25 cellular contexts compared by ENCODE assay signal in the genomic region with DNA sequence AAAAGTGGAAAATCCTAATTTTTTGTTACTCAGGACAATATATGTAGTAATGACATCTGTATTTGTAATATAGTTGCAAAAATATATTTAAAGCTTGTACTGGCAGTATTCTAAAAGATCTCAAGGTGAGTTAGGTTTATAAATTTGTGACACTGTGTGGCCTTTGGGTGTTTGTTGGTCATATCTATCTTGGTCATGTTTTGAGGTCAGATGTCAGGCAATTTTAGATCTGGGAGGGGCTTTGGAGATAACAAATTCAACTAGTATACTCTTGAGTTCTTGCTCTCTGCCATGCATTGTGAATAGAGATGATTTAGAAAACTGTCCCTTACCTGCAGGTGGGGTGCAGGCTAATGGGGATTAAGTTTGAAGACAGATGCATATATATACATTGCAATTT. TPM values are rescaled to one million over a fixed set of nuclear protein-coding genes. Genes with fewer than 3 reads are reported as not detected.
DNase-seq lines count a peak whose midpoint lies in the region; ATAC-seq, FAIRE-seq and TF ChIP-seq lines count a peak whose summit lies in the region.
"Had no signal": no experiment of that assay in that cellular context is flagged by ENCODE, and none has a peak within 500 bp of the region (broad histone marks: within the 10 kb centered on the region; RNA-seq: fewer than 3 reads in every experiment).

No MANE protein-coding gene starts in this region.

- H3K27me3 ChIP-seq in MM.1S (replicated peaks; ENCODE audit: insufficient read depth, low read length): no peaks in the 10 kb centered on the region
- no peaks in the 10 kb centered on the region for H3K27me3 ChIP-seq in GM12878 (replicated peaks in 1 of 2; ENCODE audit: control insufficient read depth in 2 of 2, insufficient read depth in 2 of 2, low read length in 1 of 2)
- no peaks in the 10 kb centered on the region for H3K27me3 ChIP-seq in psoas muscle (ENCODE audit: insufficient read depth in 3 of 3, low read length in 2 of 3)
- H3K27me3 ChIP-seq: brain microvascular endothelial cell had no signal

- no peak overlapping the region for H2AFZ ChIP-seq in MM.1S (ENCODE audit: low read length)
- H2AFZ ChIP-seq in GM12878 (ENCODE audit: control insufficient read depth, low read depth, low read length): no peak overlapping the region

- H3K4me3 ChIP-seq in MM.1S (ENCODE audit: low read length) (no peak overlapping the region), GM12878 (no peak overlapping the region), kidney (ENCODE audit: low read length in 2 of 2) (no peak overlapping the region), psoas muscle (peak overlapping the region; percentile 2)
- H3K4me3 ChIP-seq: prostate gland, SK-N-MC had no signal

- H3K4me2 ChIP-seq in MM.1S (ENCODE audit: low read depth, low read length) (0 out of 2 replicates have a peak overlapping the region, but pooled peaks have one; percentile 5), GM12878 (ENCODE audit: control insufficient read depth, insufficient read depth) (peak overlapping the region; percentile 50; the same call in 1 of the 2 replicates)

- BruUV-seq in GM12878 (replicated peaks; lab: Mats Ljungman, UMichigan): TSS peak; percentile 25

- TF ChIP-seq EP300 in GM12878 (IDR thresholded peaks at IDR 0.05; ENCODE audit: borderline replicate concordance in 1 of 2, control insufficient read depth in 1 of 2, low read depth in 2 of 2, low read length in 2 of 2): no peak

- no peak for TF ChIP-seq POLR2A in GM12878 (IDR thresholded peaks at IDR 0.05; ENCODE audit: low read depth, low read length)

- no peaks in the 10 kb centered on the region for H3K9me2 ChIP-seq in MM.1S (replicated peaks; ENCODE audit: insufficient read depth, low read length)

- DNase-seq in MM.1S: no peak
- no peak for DNase-seq in GM12878 (ENCODE audit: low read depth, low spot score)
- DNase-seq in kidney: no peak
- no peak for DNase-seq in psoas muscle
- no peak for DNase-seq in GOT3 (lab: John Stamatoyannopoulos, UW)
- no peak for DNase-seq in NCI-H1417 treated with DMSO at 0.1 percent for 48 hours (lab: John Stamatoyannopoulos, UW)
- DNase-seq: activated CD4-positive, alpha-beta memory T cell treated with anti-CD3 and anti-CD28 coated beads for 36 hours; activated gamma-delta T cell; brain microvascular endothelial cell; CD8-positive, alpha-beta T cell; GF-D8; mesendoderm; natural killer cell; NCI-H1417; NCI-H2107; NCI-H510A; small intestine; stimulated activated CD4-positive, alpha-beta T cell treated with anti-CD3 and anti-CD28 coated beads, Interleukin-4, amount 100 ng/mL, for 1 hour; stimulated activated naive CD4-positive, alpha-beta T cell had no signal

- intact Hi-C loops in GM12878 (cut with micrococcal nuclease; ENCODE audit: unreplicated experiment) (no loop called here), kidney (cut with DNase I) (no loop called here), psoas muscle (cut with DNase I) (no loop called here)

- H3K9ac ChIP-seq in MM.1S (ENCODE audit: low read length) (no peak overlapping the region), GM12878 (ENCODE audit: control insufficient read depth, insufficient read depth, low read length) (no peak overlapping the region), kidney (ENCODE audit: low read length in 2 of 2) (no peak overlapping the region)

- FAIRE-seq in GM12878 (lab: Jason Lieb, UNC): no peak
- FAIRE-seq in kidney (lab: Jason Lieb, UNC): peak; percentile 45
- FAIRE-seq: colon, small intestine had no signal

- RAD21 ChIA-PET in GM12878 (lab: Charles Lee; ENCODE audit: unreplicated experiment): no interaction called here

- in situ Hi-C loops in GM12878 (cut with MboI): no loop called here

- H3K9me3 ChIP-seq in MM.1S (replicated peaks; ENCODE audit: insufficient read depth, low read length) (no peaks in the 10 kb centered on the region), GM12878 (replicated peaks; ENCODE audit: control insufficient read depth, insufficient read depth, low read length) (no peaks in the 10 kb centered on the region), kidney (ENCODE audit: control insufficient read depth in 1 of 2, low read length in 2 of 2) (no peaks in the 10 kb centered on the region), psoas muscle (no peaks in the 10 kb centered on the region)
- H3K9me3 ChIP-seq: prostate gland had no signal

- H3K36me3 ChIP-seq in MM.1S (replicated peaks; ENCODE audit: insufficient read depth, low read length) (no peaks in the 10 kb centered on the region), GM12878 (ENCODE audit: control insufficient read depth in 2 of 2, insufficient read depth in 2 of 2, low read length in 1 of 2) (no peaks in the 10 kb centered on the region), kidney (ENCODE audit: control insufficient read depth in 1 of 2, insufficient read depth in 2 of 2, low read length in 2 of 2) (no peaks in the 10 kb centered on the region), psoas muscle (ENCODE audit: insufficient read depth in 1 of 2, low read depth in 1 of 2) (no peaks in the 10 kb centered on the region)
- H3K36me3 ChIP-seq: brain microvascular endothelial cell, prostate gland had no signal

- no peak overlapping the region for H3K27ac ChIP-seq in MM.1S (ENCODE audit: low read length)
- H3K27ac ChIP-seq in GM12878 (ENCODE audit: control insufficient read depth, insufficient read depth): no peak overlapping the region
- H3K27ac ChIP-seq in kidney (ENCODE audit: low read depth in 2 of 2, low read length in 2 of 2): no peak overlapping the region
- H3K27ac ChIP-seq in psoas muscle: no peak overlapping the region
- H3K27ac ChIP-seq: brain microvascular endothelial cell, prostate gland, SK-N-MC had no signal

- CTCF ChIA-PET in GM12878 (lab: Yijun Ruan, JAX): interaction anchor here (0.7 to 1.2 kb wide), 3 partner anchors 12 to 39 kb away, joined by 3 to 12 read pairs (median 3); no protein-coding TSS in a partner anchor

- H3K79me2 ChIP-seq in MM.1S (ENCODE audit: low read length): peaks cover 73% of the 10 kb centered on the region
- peaks cover 19% of the 10 kb centered on the region for H3K79me2 ChIP-seq in GM12878 (ENCODE audit: control insufficient read depth, insufficient read depth, low read length)

- ATAC-seq in GM12878 (no peak), psoas muscle (no peak), GM18858 (IDR thresholded peaks at IDR 0.05; ENCODE audit: unreplicated experiment) (no peak), SK-N-SH treated with all-trans-retinoic acid at 6 μM for 48 hours (no peak)
- ATAC-seq: CD8-positive, alpha-beta T cell; natural killer cell; WTC11 had no signal

- peaks cover 11% of the 10 kb centered on the region for H3F3A ChIP-seq in MM.1S (ENCODE audit: insufficient read depth, low read length)

- H4K20me1 ChIP-seq in MM.1S (ENCODE audit: insufficient read depth, low read length) (no peaks in the 10 kb centered on the region), GM12878 (ENCODE audit: control insufficient read depth, insufficient read depth) (no peaks in the 10 kb centered on the region)

- peaks cover 12% of the 10 kb centered on the region for H3K4me1 ChIP-seq in MM.1S (ENCODE audit: low read length)
- no peaks in the 10 kb centered on the region for H3K4me1 ChIP-seq in GM12878 (ENCODE audit: control insufficient read depth, insufficient read depth, low read length)
- peaks cover 0 to 2% of the 10 kb centered on the region in 2 donors for H3K4me1 ChIP-seq in kidney (ENCODE audit: control insufficient read depth in 1 of 2, insufficient read depth in 1 of 2, low read depth in 1 of 2, low read length in 2 of 2)
- peaks cover 26% of the 10 kb centered on the region for H3K4me1 ChIP-seq in psoas muscle
- H3K4me1 ChIP-seq: prostate gland had no signal

- TF ChIP-seq RAD21 in GM12878 (IDR thresholded peaks at IDR 0.05; ENCODE audit: insufficient read depth, low read depth, low read length): no peak

- POLR2A ChIA-PET in GM12878 (lab: Charles Lee): no interaction called here

- no peak for TF ChIP-seq CTCF in MM.1S (IDR thresholded peaks at IDR 0.05; ENCODE audit: low read length)
- TF ChIP-seq CTCF in GM12878 (IDR thresholded peaks at IDR 0.05 in 2 of 3, conservative IDR thresholded peaks at IDR 0.05 in 1 of 3; ENCODE audit: control insufficient read depth in 2 of 3, extremely low read depth in 1 of 3, insufficient read depth in 1 of 3, low read depth in 3 of 3, low read length in 3 of 3): no peak
- no peak for TF ChIP-seq CTCF in kidney (IDR thresholded peaks at IDR 0.05; ENCODE audit: borderline replicate concordance, extremely low read depth, insufficient read depth)
- no peak for TF ChIP-seq CTCF in psoas muscle (IDR thresholded peaks at IDR 0.05)

- SMC1A ChIA-PET in GM12878 (lab: Charles Lee; ENCODE audit: uncharacterized antibody, unreplicated experiment): interaction anchor here (0.6 to 3.6 kb wide), 4 partner anchors 40 to 146 kb away, joined by 3 to 17 read pairs (median 3); no protein-coding TSS in a partner anchor

RNA-seq across cellular contexts. Expression of a gene that starts 3.1 kb away (rescaled TPM):
- 30.1 and 31.6 TPM in 2 replicates for total RNA-seq in GM12878 (2013; cell fraction: nucleolus; rRNA removed)
- 5.5 and 7.6 TPM in 2 replicates for total RNA-seq in GM12878 (2014; rRNA removed)
- total RNA-seq in GM12878 (2014; rRNA removed; fragmentation: Illumina TruSeq; extraction: Trizol): 5.5 and 6.2 TPM in 2 replicates
- total RNA-seq in GM12878 (2021): 4.8 and 5.3 TPM in 2 replicates
- polyA plus RNA-seq in GM12878 (2011; ENCODE audit: low read depth): 1.4 TPM
- polyA plus RNA-seq in GM12878 (2011; rRNA removed): 7.5 and 11.9 TPM in 2 replicates
- 2.1 and 2.2 TPM in 2 replicates for polyA plus RNA-seq in GM12878 (2011; cell fraction: cytosol; rRNA removed)
- polyA plus RNA-seq in GM12878 (2011; cell fraction: nucleus; rRNA removed): 4.6 and 5.6 TPM in 2 replicates
- polyA plus RNA-seq in GM12878 (2012): 4.1 and 5.2 TPM in 2 replicates
- polyA plus RNA-seq in GM12878 (2014; fragmentation: Illumina TruSeq; extraction: Trizol): 4.1 and 4.8 TPM in 2 replicates
- polyA plus RNA-seq in GM12878 (2014; fragmentation: Nextera tagmentation; extraction: Ambion mirVana): 1 to 10 TPM; 3.3 TPM
- polyA plus RNA-seq in GM12878 (2014; rRNA removed): 2.6 and 4.4 TPM in 2 replicates
- 1 to 10 TPM; 2.9 to 3.5 TPM for polyA plus RNA-seq in GM12878 (2016; fragmentation: Nextera tagmentation; extraction: Ambion mirVana)
- 4.1 and 5.0 TPM in 2 replicates for polyA minus RNA-seq in GM12878 (2011; rRNA and poly(A)+ RNA removed)
- polyA minus RNA-seq in GM12878 (2011; cell fraction: cytosol; rRNA and poly(A)+ RNA removed): 1.3 and 2.5 TPM in 2 replicates
- polyA minus RNA-seq in GM12878 (2011; cell fraction: nucleus; rRNA and poly(A)+ RNA removed): 3.3 and 6.5 TPM in 2 replicates
- 13.1 TPM for total RNA-seq in kidney
- polyA plus RNA-seq in kidney (ENCODE audit: insufficient read depth, low read depth, low replicate concordance): 4.4 TPM
- total RNA-seq in psoas muscle: 1 to 10 TPM; 5.0 to 5.4 (median 5.2) TPM
- 1 to 10 TPM; 1.5 to 4.6 (median 4.4) TPM for polyA plus RNA-seq in psoas muscle

RNA-seq across cellular contexts. Expression of a gene that starts 42.7 kb away (rescaled TPM):
- total RNA-seq in GM12878 (2013; cell fraction: nucleolus; rRNA removed): 121 and 125 TPM in 2 replicates
- total RNA-seq in GM12878 (2014; rRNA removed) (37.4 and 47.5 TPM in 2 replicates), GM12878 (2014; rRNA removed; fragmentation: Illumina TruSeq; extraction: Trizol) (51.4 and 55.3 TPM in 2 replicates), GM12878 (2021) (28.1 and 30.0 TPM in 2 replicates), kidney (17.7 TPM), psoas muscle (10 to 100 TPM; 13.6 to 18.7 (median 17.1) TPM)
- polyA plus RNA-seq in GM12878 (2011; ENCODE audit: low read depth): 8.7 TPM
- polyA plus RNA-seq in GM12878 (2011; rRNA removed) (50.1 and 81.7 TPM in 2 replicates), GM12878 (2014; fragmentation: Illumina TruSeq; extraction: Trizol) (42.7 and 51.8 TPM in 2 replicates), GM12878 (2014; fragmentation: Nextera tagmentation; extraction: Ambion mirVana) (10 to 100 TPM; 37.7 to 38.2 TPM), GM12878 (2014; rRNA removed) (23.5 and 27.8 TPM in 2 replicates), GM12878 (2016; fragmentation: Nextera tagmentation; extraction: Ambion mirVana) (10 to 100 TPM; 43.1 to 47.3 TPM), kidney (ENCODE audit: insufficient read depth, low read depth, low replicate concordance) (6.0 TPM), psoas muscle (10 to 100 TPM in 2 of 3 donors, 1 to 10 TPM in 1; 6.3 to 19.5 (median 17.2) TPM)
- polyA plus RNA-seq in GM12878 (2011; cell fraction: cytosol; rRNA removed): 15.8 and 16.7 TPM in 2 replicates
- polyA plus RNA-seq in GM12878 (2011; cell fraction: nucleus; rRNA removed): 47.3 and 48.3 TPM in 2 replicates
- 12.2 and 21.3 TPM in 2 replicates for polyA plus RNA-seq in GM12878 (2012)
- polyA minus RNA-seq in GM12878 (2011; rRNA and poly(A)+ RNA removed): 36.3 and 50.6 TPM in 2 replicates
- 16.1 and 16.7 TPM in 2 replicates for polyA minus RNA-seq in GM12878 (2011; cell fraction: cytosol; rRNA and poly(A)+ RNA removed)
- 28.5 and 32.4 TPM in 2 replicates for polyA minus RNA-seq in GM12878 (2011; cell fraction: nucleus; rRNA and poly(A)+ RNA removed)
